22 cellular contexts compared by ENCODE assay signal in the genomic region with DNA sequence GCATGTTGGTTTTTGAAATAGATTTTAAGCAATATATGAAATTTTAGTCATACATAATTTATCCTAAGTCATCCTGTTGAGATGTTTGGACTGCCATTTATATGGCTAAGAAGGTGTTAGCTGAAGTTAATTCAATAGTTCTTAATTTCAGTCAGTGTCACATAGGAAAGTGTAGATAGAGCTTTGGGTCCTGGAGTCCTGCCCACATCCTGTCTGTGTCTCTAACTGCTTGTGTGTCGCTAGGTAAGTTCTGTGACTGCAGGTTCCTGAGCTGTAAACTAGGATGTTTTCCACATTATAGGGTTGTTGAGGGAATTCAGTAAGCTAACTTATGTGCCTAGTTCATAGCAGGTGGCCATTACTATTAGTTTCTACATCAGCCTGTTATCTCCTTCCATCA. TPM values are rescaled to one million over a fixed set of nuclear protein-coding genes. Genes with fewer than 3 reads are reported as not detected.
DNase-seq lines count a peak whose midpoint lies in the region; ATAC-seq and TF ChIP-seq lines count a peak whose summit lies in the region.
"Had no signal": no experiment of that assay in that cellular context is flagged by ENCODE, and none has a peak within 500 bp of the region (broad histone marks: within the 10 kb centered on the region; RNA-seq: fewer than 3 reads in every experiment).

No MANE protein-coding gene starts in this region.

- no peaks in the 10 kb centered on the region for H3K9me3 Mint-ChIP-seq in activated naive CD8-positive, alpha-beta T cell (ENCODE audit: low read depth)
- H3K9me3 Mint-ChIP-seq in activated naive CD8-positive, alpha-beta T cell treated with anti-CD3 and anti-CD28 coated beads, Interleukin-2, amount 50 U/mL, for 24 hours: no peaks in the 10 kb centered on the region
- no peaks in the 10 kb centered on the region for H3K9me3 Mint-ChIP-seq in stimulated activated effector memory CD8-positive, alpha-beta T cell treated with anti-CD3 and anti-CD28 coated beads, Interleukin-12 subunit alpha, Interleukin-12 subunit beta, amount 100 ng/mL, for 72 hours
- no peaks in the 10 kb centered on the region for H3K9me3 Mint-ChIP-seq in neural progenitor cell
- H3K9me3 Mint-ChIP-seq: stimulated activated memory B cell treated with anti-CD40 and anti-IgM and Interleukin-4, amounts not matched to agents 10 μg/mL and 1 μg/mL and 100 μg/mL, for 72 hours; T-helper 1 cell treated with Interleukin-12 subunit alpha and Interleukin-12 subunit beta and Interleukin-4 antibody, amounts not matched to agents 30 μg/mL and 1 μg/mL, for 36 hours had no signal

- no peak overlapping the region for H2AFZ ChIP-seq in neural progenitor cell (replicated peaks)
- H2AFZ ChIP-seq: PC-9 had no signal

- H3K79me2 ChIP-seq in neural progenitor cell (ENCODE audit: low read depth): no peaks in the 10 kb centered on the region

- H3K36me3 ChIP-seq in neural progenitor cell: peaks cover 6% of the 10 kb centered on the region
- H3K36me3 ChIP-seq: breast epithelium had no signal

- no peaks in the 10 kb centered on the region for H3K27me3 Mint-ChIP-seq in activated naive CD8-positive, alpha-beta T cell
- H3K27me3 Mint-ChIP-seq in activated naive CD8-positive, alpha-beta T cell treated with anti-CD3 and anti-CD28 coated beads, Interleukin-2, amount 50 U/mL, for 24 hours: no peaks in the 10 kb centered on the region
- H3K27me3 Mint-ChIP-seq in neural progenitor cell (ENCODE audit: insufficient read depth, low read depth): no peaks in the 10 kb centered on the region
- H3K27me3 Mint-ChIP-seq: stimulated activated memory B cell treated with anti-CD40 and anti-IgM and Interleukin-4, amounts not matched to agents 10 μg/mL and 1 μg/mL and 100 μg/mL, for 72 hours had no signal

- no peaks in the 10 kb centered on the region for H3K9me3 ChIP-seq in neural progenitor cell (ENCODE audit: low read depth)
- H3K9me3 ChIP-seq: adrenal gland, breast epithelium, thoracic aorta had no signal

- H3K4me1 Mint-ChIP-seq in activated naive CD8-positive, alpha-beta T cell (ENCODE audit: low read depth): peaks cover 20% of the 10 kb centered on the region
- peaks cover 42% of the 10 kb centered on the region for H3K4me1 Mint-ChIP-seq in activated naive CD8-positive, alpha-beta T cell treated with anti-CD3 and anti-CD28 coated beads, Interleukin-2, amount 50 U/mL, for 24 hours
- H3K4me1 Mint-ChIP-seq in stimulated activated effector memory CD8-positive, alpha-beta T cell treated with anti-CD3 and anti-CD28 coated beads, Interleukin-12 subunit alpha, Interleukin-12 subunit beta, amount 100 ng/mL, for 72 hours: peaks cover 17% of the 10 kb centered on the region
- H3K4me1 Mint-ChIP-seq in neural progenitor cell: no peaks in the 10 kb centered on the region

- no peak overlapping the region for H3K9ac ChIP-seq in neural progenitor cell

- no peaks in the 10 kb centered on the region for H4K20me1 ChIP-seq in neural progenitor cell (ENCODE audit: low read depth)

- no peak overlapping the region for H3K4me3 ChIP-seq in neural progenitor cell
- H3K4me3 ChIP-seq: adrenal gland, breast epithelium, coronary artery, PC-9, thoracic aorta had no signal

- H3K27ac ChIP-seq in VCaP (peak overlapping the region; percentile 68; the same call in 1 of the 2 replicates), neural progenitor cell (no peak overlapping the region)
- H3K27ac ChIP-seq: adrenal gland, breast epithelium, coronary artery, PC-9, thoracic aorta had no signal

- H3K4me3 Mint-ChIP-seq in activated naive CD8-positive, alpha-beta T cell: no peak overlapping the region
- H3K4me3 Mint-ChIP-seq in activated naive CD8-positive, alpha-beta T cell treated with anti-CD3 and anti-CD28 coated beads, Interleukin-2, amount 50 U/mL, for 24 hours: no peak overlapping the region
- H3K4me3 Mint-ChIP-seq in stimulated activated effector memory CD8-positive, alpha-beta T cell treated with anti-CD3 and anti-CD28 coated beads, Interleukin-12 subunit alpha, Interleukin-12 subunit beta, amount 100 ng/mL, for 72 hours: no peak overlapping the region
- H3K4me3 Mint-ChIP-seq in neural progenitor cell: no peak overlapping the region
- H3K4me3 Mint-ChIP-seq: nephron; stimulated activated memory B cell treated with anti-CD40 and anti-IgM and Interleukin-4, amounts not matched to agents 10 μg/mL and 1 μg/mL and 100 μg/mL, for 72 hours; T-helper 1 cell treated with Interleukin-12 subunit alpha and Interleukin-12 subunit beta and Interleukin-4 antibody, amounts not matched to agents 30 μg/mL and 1 μg/mL, for 36 hours had no signal

- no peaks in the 10 kb centered on the region for H3K27me3 ChIP-seq in neural progenitor cell
- H3K27me3 ChIP-seq: adrenal gland, breast epithelium had no signal

- TF ChIP-seq CTCF in VCaP (conservative IDR thresholded peaks at IDR 0.05): no peak
- no peak for TF ChIP-seq CTCF in neural progenitor cell (IDR thresholded peaks at IDR 0.05)

- peaks cover 5% of the 10 kb centered on the region for H3K36me3 Mint-ChIP-seq in activated naive CD8-positive, alpha-beta T cell
- H3K36me3 Mint-ChIP-seq in activated naive CD8-positive, alpha-beta T cell treated with anti-CD3 and anti-CD28 coated beads, Interleukin-2, amount 50 U/mL, for 24 hours (ENCODE audit: low read depth): peaks cover 30% of the 10 kb centered on the region
- H3K36me3 Mint-ChIP-seq in stimulated activated effector memory CD8-positive, alpha-beta T cell treated with anti-CD3 and anti-CD28 coated beads, Interleukin-12 subunit alpha, Interleukin-12 subunit beta, amount 100 ng/mL, for 72 hours: peaks cover 99% of the 10 kb centered on the region
- H3K36me3 Mint-ChIP-seq in neural progenitor cell: peaks cover under 1% of the 10 kb centered on the region

- DNase-seq in activated naive CD8-positive, alpha-beta T cell treated with anti-CD3 and anti-CD28 coated beads, Interleukin-2, amount 50 U/mL, for 24 hours: no peak
- no peak for DNase-seq in stimulated activated effector memory CD8-positive, alpha-beta T cell treated with anti-CD3 and anti-CD28 coated beads, Interleukin-12 subunit alpha, Interleukin-12 subunit beta, amount 100 ng/mL, for 72 hours (ENCODE audit: low spot score in 2 of 2)
- no peak for DNase-seq in DMS 273 (lab: John Stamatoyannopoulos, UW; ENCODE audit: unreplicated experiment)
- no peak for DNase-seq in COLO668 (lab: John Stamatoyannopoulos, UW; ENCODE audit: unreplicated experiment)
- DNase-seq in neural progenitor cell (ENCODE audit: low spot score): no peak
- DNase-seq: adrenal gland, glutamatergic neuron, left cardiac atrium, mesenchymal stem cell, NCI-H187, NCI-H226, NCI-H82, PC-9 had no signal

- H3F3A ChIP-seq in neural progenitor cell (ENCODE audit: low read depth): no peaks in the 10 kb centered on the region

- H3K4me2 ChIP-seq in neural progenitor cell: no peak overlapping the region
- H3K4me2 ChIP-seq: PC-9 had no signal

- H3K27ac Mint-ChIP-seq in activated naive CD8-positive, alpha-beta T cell: peak overlapping the region; percentile 22
- H3K27ac Mint-ChIP-seq in activated naive CD8-positive, alpha-beta T cell treated with anti-CD3 and anti-CD28 coated beads, Interleukin-2, amount 50 U/mL, for 24 hours: no peak overlapping the region
- H3K27ac Mint-ChIP-seq in stimulated activated effector memory CD8-positive, alpha-beta T cell treated with anti-CD3 and anti-CD28 coated beads, Interleukin-12 subunit alpha, Interleukin-12 subunit beta, amount 100 ng/mL, for 72 hours: no peak overlapping the region
- no peak overlapping the region for H3K27ac Mint-ChIP-seq in neural progenitor cell
- H3K27ac Mint-ChIP-seq: nephron; stimulated activated memory B cell treated with anti-CD40 and anti-IgM and Interleukin-4, amounts not matched to agents 10 μg/mL and 1 μg/mL and 100 μg/mL, for 72 hours; T-helper 1 cell treated with Interleukin-12 subunit alpha and Interleukin-12 subunit beta and Interleukin-4 antibody, amounts not matched to agents 30 μg/mL and 1 μg/mL, for 36 hours had no signal

- ATAC-seq in activated naive CD8-positive, alpha-beta T cell treated with anti-CD3 and anti-CD28 coated beads, Interleukin-2, amount 50 U/mL, for 24 hours: no peak
- ATAC-seq in HG03175 (IDR thresholded peaks at IDR 0.05; ENCODE audit: unreplicated experiment): peak; percentile 37
- peak; percentile 71 for ATAC-seq in stimulated activated effector memory CD8-positive, alpha-beta T cell treated with anti-CD3 and anti-CD28 coated beads, Interleukin-12 subunit alpha, Interleukin-12 subunit beta, amount 100 ng/mL, for 72 hours
- ATAC-seq: left cardiac atrium; stimulated activated memory B cell treated with anti-CD40 and anti-IgM and Interleukin-4, amounts not matched to agents 10 μg/mL and 1 μg/mL and 100 μg/mL, for 72 hours had no signal

- no peaks in the 10 kb centered on the region for H3K4me1 ChIP-seq in neural progenitor cell
- H3K4me1 ChIP-seq: adrenal gland, breast epithelium had no signal

RNA-seq across cellular contexts. Expression of a gene that starts 20.7 kb away (rescaled TPM):
- 23.3 and 36.0 TPM in 2 replicates for total RNA-seq in neural progenitor cell (ENCODE audit: low replicate concordance)

RNA-seq across cellular contexts. Expression of a gene that starts 20.8 kb away (rescaled TPM):
- 24.9 and 31.6 TPM in 2 replicates for total RNA-seq in neural progenitor cell (ENCODE audit: low replicate concordance)
